ENCODE assay signal across 8 cellular contexts in the genomic region with DNA sequence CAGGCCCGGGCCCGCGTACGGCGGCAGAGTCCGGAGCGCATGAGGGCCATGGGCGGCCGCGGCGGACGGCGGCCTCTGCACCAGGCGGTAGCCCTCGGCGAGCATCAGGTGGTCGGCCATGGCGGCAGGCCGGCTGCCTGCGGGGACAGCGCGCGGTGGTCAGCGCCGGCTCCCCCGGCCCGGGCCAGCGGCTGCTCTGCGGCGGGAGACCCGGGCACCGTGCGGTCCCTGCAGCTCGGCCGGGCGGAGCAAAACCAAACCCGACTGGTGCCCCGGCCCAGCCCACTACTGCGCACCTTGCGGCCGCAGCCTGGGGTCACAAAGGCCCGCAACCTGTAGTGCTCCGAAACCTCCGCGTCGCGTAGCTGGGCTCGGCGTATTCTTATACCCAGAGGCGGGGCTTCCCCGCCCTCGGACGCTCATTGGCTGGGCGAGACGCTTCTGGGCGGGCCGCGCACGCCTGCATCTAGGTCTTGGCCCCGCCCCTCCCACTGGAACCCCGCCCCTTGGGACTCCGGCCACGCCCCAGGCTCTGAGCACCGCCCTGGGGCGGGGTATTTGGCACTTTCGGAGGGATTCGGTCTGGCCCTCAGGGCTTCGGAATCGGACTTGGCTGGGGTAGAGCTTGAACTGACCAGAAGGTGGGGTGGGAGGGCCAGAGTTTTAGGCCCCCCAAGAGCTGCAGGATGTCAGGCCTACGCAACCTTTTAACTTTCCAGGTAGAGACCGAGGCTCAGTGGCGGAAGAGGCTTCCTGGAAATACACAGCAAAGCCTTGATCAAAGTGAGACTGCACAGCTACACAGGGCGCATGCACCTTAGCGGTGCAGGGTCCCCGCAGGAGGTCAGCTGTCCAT. TPM values are rescaled to one million over a fixed set of nuclear protein-coding genes. Genes with fewer than 3 reads are reported as not detected.
DNase-seq lines count a peak whose midpoint lies in the region; ATAC-seq and TF ChIP-seq lines count a peak whose summit lies in the region.

A gene with protein sequence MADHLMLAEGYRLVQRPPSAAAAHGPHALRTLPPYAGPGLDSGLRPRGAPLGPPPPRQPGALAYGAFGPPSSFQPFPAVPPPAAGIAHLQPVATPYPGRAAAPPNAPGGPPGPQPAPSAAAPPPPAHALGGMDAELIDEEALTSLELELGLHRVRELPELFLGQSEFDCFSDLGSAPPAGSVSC (minus strand): TSS at position 356 of the 856 bp plus-strand sequence. CDS start 236 bp downstream, at position 120.

- H3K36me3 ChIP-seq in endodermal cell (ENCODE audit: control insufficient read depth, insufficient read depth, low read length) (no peaks in the 10 kb centered on the region), mesendoderm (ENCODE audit: control insufficient read depth, insufficient read depth, low read length) (no peaks in the 10 kb centered on the region)

- TF ChIP-seq CTCF in endodermal cell (conservative IDR thresholded peaks at IDR 0.05), result peak; percentile 72

- peak within 1 kb of the TSS; percentile 67 for H3K4me3 ChIP-seq in endodermal cell (ENCODE audit: low read length)
- no peak within 1 kb of the TSS for H3K4me3 ChIP-seq in mesendoderm (ENCODE audit: low read length)

- ATAC-seq in GM19395 (IDR thresholded peaks at IDR 0.05; ENCODE audit: unreplicated experiment) (peak; percentile 95), HG03558 (IDR thresholded peaks at IDR 0.05; ENCODE audit: extremely low read depth, unreplicated experiment) (peak; percentile 70)
- ATAC-seq in activated CD8-positive, alpha-beta memory T cell treated with anti-CD3 and anti-CD28 coated beads, Interleukin-2, amount 10 ng/mL, durations not matched to agents 7 days and 5 days, result peak; percentile 92

- H3K79me2 ChIP-seq in mesendoderm (ENCODE audit: control insufficient read depth, insufficient read depth, low read length), result no peaks in the 10 kb centered on the region

- WGBS in endodermal cell (ENCODE audit: insufficient coverage in 1 of 2, insufficient read length in 1 of 2), 2 experiments, result 4 to 16% methylated on average over 21 to 75 of the region's 75 CpGs
- no CpG with 5 or more reads among the region's 75 CpGs for WGBS in mesendoderm (ENCODE audit: extremely low coverage, insufficient coverage, low lambda C conversion rate)

- no peak within 1 kb of the TSS for H3K4ac ChIP-seq in mesendoderm (ENCODE audit: low read depth, low read length)

- H2BK120ac ChIP-seq in mesendoderm (ENCODE audit: low read depth, low read length), result no peak within 1 kb of the TSS

- peak; percentile 98 for DNase-seq in CD1c-positive myeloid dendritic cell (ENCODE audit: extremely low spot score)
- DNase-seq in NCI-H774 (lab: John Stamatoyannopoulos, UW), result peak; percentile 98
- peak; percentile 97 for DNase-seq in activated CD8-positive, alpha-beta memory T cell treated with anti-CD3 and anti-CD28 coated beads, Interleukin-2, amount 10 ng/mL, durations not matched to agents 7 days and 5 days
- DNase-seq in endodermal cell, result peak; percentile 99
- peak; percentile 97 for DNase-seq in mesendoderm
- DNase-seq in stimulated activated CD8-positive, alpha-beta memory T cell treated with anti-CD3 and anti-CD28 coated beads, Interleukin-12 subunit alpha, Interleukin-12 subunit beta, amount 100 ng/mL, for 4 hours (ENCODE audit: low read depth), result peak; percentile 91

- peaks cover 22% of the 10 kb centered on the region for H3K4me1 Mint-ChIP-seq in activated CD8-positive, alpha-beta memory T cell treated with anti-CD3 and anti-CD28 coated beads, Interleukin-2, amount 10 ng/mL, durations not matched to agents 7 days and 5 days
- peaks cover 23% of the 10 kb centered on the region for H3K4me1 Mint-ChIP-seq in endodermal cell

- H3K27me3 Mint-ChIP-seq in activated CD8-positive, alpha-beta memory T cell treated with anti-CD3 and anti-CD28 coated beads, Interleukin-2, amount 10 ng/mL, durations not matched to agents 7 days and 5 days, result peaks cover 30% of the 10 kb centered on the region
- peaks cover 34% of the 10 kb centered on the region for H3K27me3 Mint-ChIP-seq in endodermal cell (ENCODE audit: insufficient read depth)

- H3K4me1 ChIP-seq in endodermal cell (ENCODE audit: control insufficient read depth, insufficient read depth, low read length) (no peaks in the 10 kb centered on the region), mesendoderm (ENCODE audit: control insufficient read depth, low read depth, low read length) (peaks cover 2% of the 10 kb centered on the region)

- peak within 1 kb of the TSS; percentile 78 for H3K56ac ChIP-seq in mesendoderm (ENCODE audit: low read length)

- H3K23ac ChIP-seq in mesendoderm (ENCODE audit: low read length), result peak within 1 kb of the TSS; percentile 34

- H2AK5ac ChIP-seq in mesendoderm (ENCODE audit: low read length), result no peak within 1 kb of the TSS

- H3K27ac ChIP-seq in endodermal cell (ENCODE audit: low read depth, low read length), result no peak within 1 kb of the TSS
- no peak within 1 kb of the TSS for H3K27ac ChIP-seq in mesendoderm (ENCODE audit: low read depth, low read length)

- peak within 1 kb of the TSS; percentile 30 for H3K18ac ChIP-seq in mesendoderm (ENCODE audit: low read length)

- peak within 1 kb of the TSS; percentile 75 for H3K4me2 ChIP-seq in mesendoderm (ENCODE audit: low read length)

- no peak within 1 kb of the TSS for H4K8ac ChIP-seq in mesendoderm (ENCODE audit: low read depth, low read length)

- peak within 1 kb of the TSS; percentile 97 for H3K27ac Mint-ChIP-seq in activated CD8-positive, alpha-beta memory T cell treated with anti-CD3 and anti-CD28 coated beads, Interleukin-2, amount 10 ng/mL, durations not matched to agents 7 days and 5 days
- no peak within 1 kb of the TSS for H3K27ac Mint-ChIP-seq in endodermal cell

- peak within 1 kb of the TSS; percentile 82 for H3K4me3 Mint-ChIP-seq in activated CD8-positive, alpha-beta memory T cell treated with anti-CD3 and anti-CD28 coated beads, Interleukin-2, amount 10 ng/mL, durations not matched to agents 7 days and 5 days
- peak within 1 kb of the TSS; percentile 60 for H3K4me3 Mint-ChIP-seq in endodermal cell

- H3K9me3 ChIP-seq in endodermal cell (ENCODE audit: control insufficient read depth, low read length), result no peaks in the 10 kb centered on the region

- H3K27me3 ChIP-seq in endodermal cell (ENCODE audit: control insufficient read depth, insufficient read depth, low read length, poor library complexity, severe bottlenecking) (peaks cover 37% of the 10 kb centered on the region), mesendoderm (ENCODE audit: insufficient read depth, low read length, poor library complexity) (peaks cover 4% of the 10 kb centered on the region)

- H3K36me3 Mint-ChIP-seq in activated CD8-positive, alpha-beta memory T cell treated with anti-CD3 and anti-CD28 coated beads, Interleukin-2, amount 10 ng/mL, durations not matched to agents 7 days and 5 days, result peaks cover 2% of the 10 kb centered on the region
- H3K36me3 Mint-ChIP-seq in endodermal cell (ENCODE audit: low read depth), result no peaks in the 10 kb centered on the region

- no peak within 1 kb of the TSS for H2BK15ac ChIP-seq in mesendoderm (replicated peaks; ENCODE audit: low read depth)

- peak within 1 kb of the TSS; percentile 30 for H3K9ac ChIP-seq in endodermal cell (ENCODE audit: extremely low read depth, low read length, poor library complexity, severe bottlenecking)
- H3K9ac ChIP-seq in mesendoderm (ENCODE audit: low read length), result peak within 1 kb of the TSS; percentile 65

- H3K9me3 Mint-ChIP-seq in activated CD8-positive, alpha-beta memory T cell treated with anti-CD3 and anti-CD28 coated beads, Interleukin-2, amount 10 ng/mL, durations not matched to agents 7 days and 5 days (ENCODE audit: low read depth), result no peaks in the 10 kb centered on the region
- peaks cover 1% of the 10 kb centered on the region for H3K9me3 Mint-ChIP-seq in endodermal cell

- H3K79me1 ChIP-seq in mesendoderm (ENCODE audit: low read length), result no peaks in the 10 kb centered on the region

- CTCF ChIA-PET in activated CD8-positive, alpha-beta memory T cell treated with anti-CD3 and anti-CD28 coated beads, Interleukin-2, amount 10 ng/mL, durations not matched to agents 7 days and 5 days (lab: Charles Lee), result interaction anchor here (0.6 to 8.3 kb wide), 22 partner anchors 9 to 968 kb away, joined by 3 to 195 read pairs (median 4); a partner anchor contains a TSS

- no peak within 1 kb of the TSS for H4K5ac ChIP-seq in mesendoderm (ENCODE audit: low read length)

- no peak within 1 kb of the TSS for H2BK5ac ChIP-seq in mesendoderm (ENCODE audit: low read length)

RNA-seq across cellular contexts. Expression of the gene that starts here (rescaled TPM):
- 1 to 10 TPM; 2.9 to 4.4 TPM for total RNA-seq in activated CD8-positive, alpha-beta memory T cell treated with anti-CD3 and anti-CD28 coated beads, Interleukin-2, amount 10 ng/mL, durations not matched to agents 7 days and 5 days
- total RNA-seq in endodermal cell, result 1 to 10 TPM; 9.0 to 9.5 TPM
- 7.2 TPM for polyA plus RNA-seq in endodermal cell (2013, experiment 1 of 2)
- polyA plus RNA-seq in endodermal cell (2013, experiment 2 of 2), result 5.6 TPM
- 12.3 TPM for polyA plus RNA-seq in mesendoderm (2013, experiment 1 of 2)
- polyA plus RNA-seq in mesendoderm (2013, experiment 2 of 2), result 12.8 TPM
